ENCODE assay signal across 11 cellular contexts in the genomic region with DNA sequence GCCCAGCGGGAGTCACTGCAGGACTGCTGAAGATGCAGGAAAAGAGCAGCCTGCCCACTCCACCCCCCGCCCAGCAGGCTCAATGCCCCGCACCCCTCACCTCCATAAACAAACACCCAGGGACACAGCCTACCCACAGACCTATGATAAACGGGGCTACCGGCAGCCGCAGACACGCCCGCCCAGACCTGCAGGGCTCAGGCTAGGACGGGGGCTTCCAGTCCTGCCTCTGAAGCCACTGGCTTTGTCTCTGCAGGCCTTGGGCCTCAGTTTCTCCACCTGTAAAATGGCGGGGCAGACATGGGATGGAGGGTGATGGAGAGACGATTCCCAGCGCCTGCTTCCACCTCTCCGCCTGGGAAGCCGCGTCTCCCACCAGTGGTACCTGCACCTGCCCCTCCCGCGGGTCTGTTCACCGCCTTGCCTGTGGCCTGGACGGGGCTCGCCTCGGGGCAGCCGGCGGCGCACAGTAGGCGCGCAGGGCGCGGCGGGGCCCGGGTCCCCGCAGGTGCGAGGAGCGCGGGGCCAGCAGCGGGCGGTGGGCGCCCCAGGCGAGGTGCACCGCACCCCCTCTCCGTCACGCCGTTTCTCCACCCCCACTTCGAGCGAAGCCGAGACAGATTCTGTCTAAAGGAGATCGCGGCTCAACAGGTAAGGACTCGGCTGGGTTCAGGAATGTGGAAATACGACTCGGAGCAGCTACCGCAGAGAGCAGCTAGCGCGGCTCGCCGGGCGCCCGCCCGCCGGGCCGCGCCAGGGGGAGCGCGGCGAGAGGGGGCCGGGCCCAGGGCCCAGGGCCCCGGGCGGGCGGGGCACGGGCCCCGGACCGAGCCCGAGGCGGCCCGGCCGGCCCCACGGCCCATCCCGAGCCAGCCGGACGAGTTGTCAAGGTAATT. TPM values are rescaled to one million over a fixed set of nuclear protein-coding genes. Genes with fewer than 3 reads are reported as not detected.
DNase-seq lines count a peak whose midpoint lies in the region; ATAC-seq and TF ChIP-seq lines count a peak whose summit lies in the region.
"Had no signal": no experiment of that assay in that cellular context is flagged by ENCODE, and none has a peak within 500 bp of the region (broad histone marks: within the 10 kb centered on the region; RNA-seq: fewer than 3 reads in every experiment).

No MANE protein-coding gene starts in this region.

- no peak for ATAC-seq in naive thymus-derived CD4-positive, alpha-beta T cell
- ATAC-seq in GM19395 (IDR thresholded peaks at IDR 0.05; ENCODE audit: unreplicated experiment), result no peak
- no peak for ATAC-seq in activated T-cell treated with anti-CD3 and anti-CD28 coated beads, Interleukin-2, amount 50 U/mL, for 4 hours

- no peaks in the 10 kb centered on the region for H3K9me3 Mint-ChIP-seq in Caco-2 (ENCODE audit: unreplicated experiment)
- H3K9me3 Mint-ChIP-seq in naive thymus-derived CD4-positive, alpha-beta T cell, result no peaks in the 10 kb centered on the region
- no peaks in the 10 kb centered on the region for H3K9me3 Mint-ChIP-seq in activated T-cell treated with anti-CD3 and anti-CD28 coated beads, Interleukin-2, amount 50 U/mL, for 4 hours

- H3K4me1 Mint-ChIP-seq in Caco-2 (ENCODE audit: low read depth, unreplicated experiment), result no peaks in the 10 kb centered on the region
- peaks cover 3 to 18% (median 10%) of the 10 kb centered on the region in 7 donors for H3K4me1 Mint-ChIP-seq in naive thymus-derived CD4-positive, alpha-beta T cell
- H3K4me1 Mint-ChIP-seq in activated T-cell treated with anti-CD3 and anti-CD28 coated beads, Interleukin-2, amount 50 U/mL, for 4 hours (ENCODE audit: low read depth), result peaks cover 16% of the 10 kb centered on the region

- H3K4me1 ChIP-seq in Caco-2 (peaks cover 29% of the 10 kb centered on the region), Loucy (ENCODE audit: insufficient read depth, low read length, poor library complexity, severe bottlenecking) (peaks cover 46% of the 10 kb centered on the region)
- H3K4me1 ChIP-seq in naive thymus-derived CD4-positive, alpha-beta T cell (ENCODE audit: control insufficient read depth in 2 of 2, insufficient read depth in 2 of 2, low read length in 2 of 2), result peaks cover 0 to 9% of the 10 kb centered on the region in 2 donors
- H3K4me1 ChIP-seq: parathyroid adenoma had no signal

- H3K4me3 ChIP-seq in Caco-2 (ENCODE audit: low read depth, low read length) (no peak overlapping the region), Loucy (ENCODE audit: low read length, poor library complexity, severe bottlenecking) (peak overlapping the region; percentile 78), coronary artery (peak overlapping the region; percentile 61)
- H3K4me3 ChIP-seq in naive thymus-derived CD4-positive, alpha-beta T cell (ENCODE audit: low read length), result no peak overlapping the region

- H3K36me3 Mint-ChIP-seq in Caco-2 (ENCODE audit: insufficient read depth, unreplicated experiment), result peaks cover 6% of the 10 kb centered on the region
- H3K36me3 Mint-ChIP-seq in naive thymus-derived CD4-positive, alpha-beta T cell, result no peaks in the 10 kb centered on the region
- no peaks in the 10 kb centered on the region for H3K36me3 Mint-ChIP-seq in activated T-cell treated with anti-CD3 and anti-CD28 coated beads, Interleukin-2, amount 50 U/mL, for 4 hours (ENCODE audit: insufficient read depth)

- POLR2A ChIA-PET in Caco-2 (lab: Charles Lee), result no interaction called here
- POLR2A ChIA-PET in naive thymus-derived CD4-positive, alpha-beta T cell (lab: Charles Lee), result no interaction called here

- H3K9me3 ChIP-seq in Caco-2, result no peaks in the 10 kb centered on the region
- H3K9me3 ChIP-seq in Loucy (ENCODE audit: insufficient read depth, low read depth, low read length), result no peaks in the 10 kb centered on the region
- H3K9me3 ChIP-seq in naive thymus-derived CD4-positive, alpha-beta T cell (ENCODE audit: control insufficient read depth in 2 of 3, low read length in 3 of 3), result no peaks in the 10 kb centered on the region

- no TSS peak for BruUV-seq in Caco-2 (replicated peaks; lab: Mats Ljungman, UMichigan)

- H3K9me2 ChIP-seq in Loucy (replicated peaks; ENCODE audit: low read depth, low read length), result no peaks in the 10 kb centered on the region

- H3K4me3 Mint-ChIP-seq in Caco-2 (ENCODE audit: unreplicated experiment), result peak overlapping the region; percentile 49
- H3K4me3 Mint-ChIP-seq in naive thymus-derived CD4-positive, alpha-beta T cell, result peak overlapping the region in 7 of 10 donors; percentile 20 to 73 (median 45)
- H3K4me3 Mint-ChIP-seq in activated T-cell treated with anti-CD3 and anti-CD28 coated beads, Interleukin-2, amount 50 U/mL, for 4 hours, result no peak overlapping the region

- H3K4me2 ChIP-seq in Loucy (ENCODE audit: low read depth, low read length, poor library complexity, severe bottlenecking), result peak overlapping the region; percentile 94

- H3K9ac ChIP-seq in Loucy (ENCODE audit: low read depth, low read length, poor library complexity, severe bottlenecking), result peak overlapping the region; percentile 44
- H3K9ac ChIP-seq: parathyroid adenoma had no signal

- DNase-seq in Caco-2 (peak; percentile 57 to 58), coronary artery (ENCODE audit: low spot score) (no peak), NCI-H1694 treated with DMSO at 0.1 percent for 48 hours (lab: John Stamatoyannopoulos, UW) (no peak)
- DNase-seq in naive thymus-derived CD4-positive, alpha-beta T cell, result no peak
- no peak for DNase-seq in activated CD8-positive, alpha-beta memory T cell treated with anti-CD3 and anti-CD28 coated beads, Interleukin-2, amount 50 U/mL, for 4 hours
- no peak for DNase-seq in activated T-cell treated with anti-CD3 and anti-CD28 coated beads, Interleukin-2, amount 50 U/mL, for 4 hours
- DNase-seq: hypothalamus, NCI-H446 treated with DMSO at 0.1 percent for 48 hours had no signal

- H3K27ac Mint-ChIP-seq in Caco-2 (ENCODE audit: unreplicated experiment), result no peak overlapping the region
- no peak overlapping the region for H3K27ac Mint-ChIP-seq in naive thymus-derived CD4-positive, alpha-beta T cell

- H3K27me3 Mint-ChIP-seq in Caco-2 (ENCODE audit: insufficient read depth, unreplicated experiment), result peaks cover 3% of the 10 kb centered on the region
- peaks cover 26 to 48% (median 38%) of the 10 kb centered on the region in 5 donors for H3K27me3 Mint-ChIP-seq in naive thymus-derived CD4-positive, alpha-beta T cell
- peaks cover 48% of the 10 kb centered on the region for H3K27me3 Mint-ChIP-seq in activated T-cell treated with anti-CD3 and anti-CD28 coated beads, Interleukin-2, amount 50 U/mL, for 4 hours (ENCODE audit: low read depth)

- H3K27ac ChIP-seq in coronary artery, result no peak overlapping the region
- H3K27ac ChIP-seq in naive thymus-derived CD4-positive, alpha-beta T cell (ENCODE audit: low read depth, low read length), result no peak overlapping the region
- H3K27ac ChIP-seq: parathyroid adenoma had no signal

- peaks cover 57% of the 10 kb centered on the region for H3K79me2 ChIP-seq in Loucy (ENCODE audit: insufficient read depth, low read length)
- H3K79me2 ChIP-seq: parathyroid adenoma had no signal

- H3F3A ChIP-seq in Loucy (ENCODE audit: low read depth), result no peaks in the 10 kb centered on the region

- H3K36me3 ChIP-seq in Caco-2 (ENCODE audit: control insufficient read depth, insufficient read depth, low read length) (no peaks in the 10 kb centered on the region), Loucy (ENCODE audit: insufficient read depth, low read length) (no peaks in the 10 kb centered on the region)
- no peaks in the 10 kb centered on the region for H3K36me3 ChIP-seq in naive thymus-derived CD4-positive, alpha-beta T cell (ENCODE audit: control insufficient read depth in 2 of 3, insufficient read depth in 3 of 3, low read length in 3 of 3)

- H4K20me1 ChIP-seq in Loucy (ENCODE audit: insufficient read depth, low read length, poor library complexity, severe bottlenecking), result peaks cover 21% of the 10 kb centered on the region

- intact Hi-C loops in Caco-2 (cut with micrococcal nuclease; ENCODE audit: unreplicated experiment), result no loop called here
- intact Hi-C loops in naive thymus-derived CD4-positive, alpha-beta T cell (cut with micrococcal nuclease), result no loop called here

- H3K27me3 ChIP-seq in Caco-2 (replicated peaks; ENCODE audit: control insufficient read depth, insufficient read depth, low read length) (peaks cover 6% of the 10 kb centered on the region; the same call in 1 of the 2 replicates), Loucy (ENCODE audit: insufficient read depth, low read length, poor library complexity, severe bottlenecking) (peaks cover 13% of the 10 kb centered on the region)
- peaks cover 0 to 14% of the 10 kb centered on the region in 2 donors for H3K27me3 ChIP-seq in naive thymus-derived CD4-positive, alpha-beta T cell (ENCODE audit: control insufficient read depth in 2 of 2, insufficient read depth in 2 of 2, low read length in 2 of 2)

- CTCF ChIA-PET in Caco-2 (lab: Charles Lee), result interaction anchor here (0.6 to 1.9 kb wide), 2 partner anchors 70 to 111 kb away, joined by 3 to 17 read pairs; no protein-coding TSS in a partner anchor
- CTCF ChIA-PET in naive thymus-derived CD4-positive, alpha-beta T cell (lab: Charles Lee), result no interaction called here

- TF ChIP-seq CTCF in Caco-2 (IDR thresholded peaks at IDR 0.05; ENCODE audit: insufficient read depth in 1 of 2, low read depth in 1 of 2, low read length in 1 of 2, severe bottlenecking in 1 of 2, unreplicated experiment in 1 of 2) (no peak), Loucy (conservative IDR thresholded peaks at IDR 0.05; ENCODE audit: low read length) (no peak), coronary artery (IDR thresholded peaks at IDR 0.05) (no peak)

- H2AFZ ChIP-seq in Loucy (ENCODE audit: low read length), result no peak overlapping the region
- H2AFZ ChIP-seq: parathyroid adenoma had no signal

RNA-seq across cellular contexts. Expression of a gene that starts 1.4 kb away (rescaled TPM):
- 0.57 and 0.77 TPM in 2 replicates for total RNA-seq in Caco-2 (2022)
- not detected for total RNA-seq in naive thymus-derived CD4-positive, alpha-beta T cell
- not detected for polyA plus RNA-seq in naive thymus-derived CD4-positive, alpha-beta T cell
- total RNA-seq in activated T-cell treated with anti-CD3 and anti-CD28 coated beads, Interleukin-2, amount 50 U/mL, for 4 hours, result under 1 TPM in 1 of 3 donors, not detected in 2; 0.05 TPM

Comparison
In these comparisons a context has a peak if more than half of its experiments do, and no peak if none do; other contexts are left out.
1. DNase-seq: peak in Caco-2 (2 of 2); none in coronary artery (single experiment), naive thymus-derived CD4-positive, alpha-beta T cell (0 of 9), activated CD8-positive, alpha-beta memory T cell treated with anti-CD3 and anti-CD28 coated beads, Interleukin-2, amount 50 U/mL, for 4 hours (single experiment), activated T-cell treated with anti-CD3 and anti-CD28 coated beads, Interleukin-2, amount 50 U/mL, for 4 hours (single experiment) and NCI-H1694 treated with DMSO at 0.1 percent for 48 hours (single experiment).
2. H3K4me3 ChIP-seq: peak in Loucy (single experiment) and coronary artery (single experiment); none in Caco-2 (single experiment) and naive thymus-derived CD4-positive, alpha-beta T cell (single experiment).